9 cellular contexts compared by ENCODE assay signal in the genomic region with DNA sequence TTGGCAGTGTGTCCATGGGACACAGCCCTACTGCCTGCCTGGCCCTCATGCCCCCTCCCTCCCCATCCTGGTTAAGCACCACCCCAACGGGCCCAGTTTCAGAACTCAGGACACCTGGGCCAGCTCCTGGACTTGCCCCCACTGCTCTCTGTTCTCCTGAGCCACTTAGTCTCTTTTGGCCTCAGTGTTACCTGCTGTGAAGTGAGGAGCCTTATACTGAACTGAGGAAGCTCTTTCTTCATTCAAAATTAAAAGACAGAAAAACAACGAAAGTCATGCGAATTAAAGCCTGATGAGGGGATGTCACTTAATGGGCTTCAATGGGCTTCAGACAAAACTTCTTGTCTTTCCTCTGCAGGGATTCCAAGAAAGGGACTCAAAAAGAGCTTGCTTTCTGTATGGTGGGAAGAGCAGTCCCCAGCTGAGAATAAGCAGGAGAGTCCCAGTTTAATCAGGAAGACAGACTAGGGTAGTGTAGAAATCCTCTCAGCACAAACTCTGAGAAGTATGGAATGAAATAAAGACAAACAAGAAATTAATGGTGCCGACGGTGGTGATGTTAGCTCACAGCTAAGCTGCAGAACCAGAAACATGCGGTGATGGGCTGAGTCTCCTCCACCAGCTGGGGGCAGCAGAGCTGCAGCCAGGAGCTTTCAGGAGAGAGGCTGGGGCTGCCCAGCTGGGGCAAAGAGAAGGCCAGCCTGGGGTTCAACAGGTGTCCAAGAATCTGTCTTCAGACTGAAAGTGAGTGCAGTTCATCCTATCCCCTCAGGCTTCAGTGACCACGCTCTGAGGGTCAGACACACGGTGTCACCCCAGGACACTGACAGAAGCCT.
DNase-seq lines count a peak whose midpoint lies in the region; ATAC-seq, FAIRE-seq and TF ChIP-seq lines count a peak whose summit lies in the region.
"Had no signal": no experiment of that assay in that cellular context is flagged by ENCODE, and none has a peak within 500 bp of the region (broad histone marks: within the 10 kb centered on the region; RNA-seq: fewer than 3 reads in every experiment).

No MANE protein-coding gene starts in this region.

- H4K20me1 ChIP-seq in SU-DHL-6 (ENCODE audit: low read depth, low read length) = no peaks in the 10 kb centered on the region

- POLR2A ChIA-PET in RWPE1 (lab: Yijun Ruan, JAX; ENCODE audit: low non-redundant PET) = no interaction called here

- H3K9me2 ChIP-seq in SU-DHL-6 (replicated peaks; ENCODE audit: insufficient read depth, low read length) = no peaks in the 10 kb centered on the region

- no peaks in the 10 kb centered on the region for H3K36me3 Mint-ChIP-seq in natural killer cell

- peaks cover 5% of the 10 kb centered on the region; the same call in 1 of the 2 replicates for H3F3A ChIP-seq in SU-DHL-6 (ENCODE audit: insufficient read depth)

- H3K27me3 Mint-ChIP-seq in natural killer cell (ENCODE audit: low read depth in 2 of 2) = peaks cover 0 to 2% of the 10 kb centered on the region in 2 donors

- no peaks in the 10 kb centered on the region for H3K36me3 ChIP-seq in SU-DHL-6 (ENCODE audit: low read length)
- H3K36me3 ChIP-seq: SJSA1 had no signal

- ATAC-seq in natural killer cell = peak; percentile 72 to 86 (median 81)

- DNase-seq in COLO668 (lab: John Stamatoyannopoulos, UW; ENCODE audit: unreplicated experiment) (peak; percentile 58), GM19239 (ENCODE audit: insufficient read length, low spot score) (no peak), dermis blood vessel endothelial cell (peak; percentile 49), natural killer cell (peak; percentile 59), NCI-H1048 (lab: John Stamatoyannopoulos, UW) (no peak), NCI-H345 treated with DMSO at 0.1 percent for 48 hours (lab: John Stamatoyannopoulos, UW; ENCODE audit: unreplicated experiment) (no peak), RWPE1 (ENCODE audit: low spot score) (no peak)

- H3K27me3 ChIP-seq in SU-DHL-6 (ENCODE audit: low read length) = no peaks in the 10 kb centered on the region

- H3K4me3 ChIP-seq in SU-DHL-6 (ENCODE audit: insufficient read depth, low read length, poor library complexity, severe bottlenecking) = no peak overlapping the region
- H3K4me3 ChIP-seq: SJSA1 had no signal

- CTCF ChIA-PET in RWPE1 (lab: Yijun Ruan, JAX) = interaction anchor here (1.4 kb wide), 1 partner anchor 8 kb away, joined by 6 read pairs; no protein-coding TSS in a partner anchor

- intact Hi-C loops in natural killer cell (cut with micrococcal nuclease) = loop anchor here (1.0 to 5.0 kb wide), 3 partner anchors 33 to 211 kb away; no protein-coding TSS in a partner anchor

- peaks cover 57 to 64% of the 10 kb centered on the region in 2 donors for H3K4me1 Mint-ChIP-seq in natural killer cell

- H3K79me2 ChIP-seq in SU-DHL-6 (ENCODE audit: insufficient read depth, low read length) = no peaks in the 10 kb centered on the region

- H3K9me3 ChIP-seq in SU-DHL-6 (ENCODE audit: insufficient read depth, low read length) = no peaks in the 10 kb centered on the region
- H3K9me3 ChIP-seq: SJSA1 had no signal

- no peaks in the 10 kb centered on the region for H3K9me3 Mint-ChIP-seq in natural killer cell

- H2AFZ ChIP-seq in SU-DHL-6 (ENCODE audit: low read depth, low read length, severe bottlenecking) = no peak overlapping the region

- TF ChIP-seq CTCF in SU-DHL-6 (IDR thresholded peaks at IDR 0.05; ENCODE audit: insufficient read depth, low read length, poor library complexity, severe bottlenecking) = peak; percentile 99
- TF ChIP-seq CTCF in natural killer cell (IDR thresholded peaks at IDR 0.05) = peak; percentile 85
- no peak for TF ChIP-seq CTCF in RWPE1 (conservative IDR thresholded peaks at IDR 0.05; ENCODE audit: low read depth)

- peak overlapping the region; percentile 49 for H3K4me3 Mint-ChIP-seq in natural killer cell

- no peak overlapping the region for H3K4me2 ChIP-seq in SU-DHL-6 (ENCODE audit: low read depth, low read length, poor library complexity, severe bottlenecking)

- H3K9ac ChIP-seq in SU-DHL-6 (ENCODE audit: low read length) = no peak overlapping the region

- H3K27ac ChIP-seq in SU-DHL-6 (ENCODE audit: low read depth, low read length) (no peak overlapping the region), RWPE1 (no peak overlapping the region)
- H3K27ac ChIP-seq: SJSA1 had no signal

- peak overlapping the region; percentile 45 to 68 for H3K27ac Mint-ChIP-seq in natural killer cell

- FAIRE-seq in GM19239 (lab: Jason Lieb, UNC) = peak; percentile 80

Comparison
In these comparisons a context has a peak if more than half of its experiments do, and no peak if none do; other contexts are left out.
1. DNase-seq: peak in COLO668 (single experiment), dermis blood vessel endothelial cell (single experiment) and natural killer cell (single experiment); none in GM19239 (single experiment), NCI-H1048 (single experiment), NCI-H345 treated with DMSO at 0.1 percent for 48 hours (single experiment) and RWPE1 (single experiment).